Comparison of ENCODE assay signal across 12 cellular contexts in genomic region chr14:19384088-19384781, GRCh38. TPM values are rescaled to one million over a fixed set of nuclear protein-coding genes. Genes with fewer than 3 reads are reported as not detected.
DNase-seq lines count a peak whose midpoint lies in the region; ATAC-seq and TF ChIP-seq lines count a peak whose summit lies in the region.
"Not testable (repeated sequence)": the region's sequence is repeated elsewhere in the genome, so short reads cannot be mapped to it uniquely, and the experiment has no call there.
"Had no signal": no experiment of that assay in that cellular context is flagged by ENCODE, and none has a peak within 500 bp of the region (broad histone marks: within the 10 kb centered on the region; RNA-seq: fewer than 3 reads in every experiment).

No MANE protein-coding gene starts in this region.

- not testable (repeated sequence) for TF ChIP-seq EP300 in upper lobe of left lung (IDR thresholded peaks at IDR 0.05)

- TF ChIP-seq POLR2A in spleen (IDR thresholded peaks at IDR 0.05); upper lobe of left lung (IDR thresholded peaks at IDR 0.05): not testable (repeated sequence)

- ATAC-seq in Right ventricle myocardium inferior (peak; percentile 20), mucosa of descending colon (peak; percentile 50), upper lobe of left lung (ENCODE audit: low FRiP score in 2 of 2) (peak; percentile 32 to 87)
- peak; percentile 40 for ATAC-seq in stimulated activated naive CD8-positive, alpha-beta T cell treated with anti-CD3 and anti-CD28 coated beads, Interleukin-15, Interleukin-2, amounts not matched to agents 100 U/mL and 50 U/mL, for 24 hours

- intact Hi-C loops in Right ventricle myocardium inferior (cut with DNase I); mucosa of descending colon (cut with DNase I, micrococcal nuclease); spleen (cut with DNase I; ENCODE audit: low total_unique reads): not testable (repeated sequence)

- not testable (repeated sequence) for H3K27me3 ChIP-seq in spleen (replicated peaks in 1 of 7); upper lobe of left lung

- H3K9me3 ChIP-seq in mucosa of descending colon (peaks cover 17% of the 10 kb centered on the region), spleen (peaks cover 0 to 12% (median 1%) of the 10 kb centered on the region in 8 donors)
- H3K9me3 ChIP-seq in upper lobe of left lung: not testable (repeated sequence)

- TF ChIP-seq CTCF in mucosa of descending colon (IDR thresholded peaks at IDR 0.05); spleen (IDR thresholded peaks at IDR 0.05 in 8 of 11, conservative IDR thresholded peaks at IDR 0.05 in 3 of 11); upper lobe of left lung (IDR thresholded peaks at IDR 0.05): not testable (repeated sequence)

- not testable (repeated sequence) for H3K4me3 ChIP-seq in mucosa of descending colon, spleen, upper lobe of left lung

- 42 to 100% (median 61%) methylated on average over 1 to 3 of the region's 6 CpGs for WGBS in spleen, 5 donors
- WGBS in upper lobe of left lung, 2 donors: no CpG with 5 or more reads among the region's 6 CpGs

- H3K27ac ChIP-seq in spleen, upper lobe of left lung: not testable (repeated sequence)

- not testable (repeated sequence) for DNase-seq in Right ventricle myocardium inferior (ENCODE audit: missing footprints); mucosa of descending colon; stimulated activated naive CD8-positive, alpha-beta T cell treated with anti-CD3 and anti-CD28 coated beads, Interleukin-15, Interleukin-2, amounts not matched to agents 100 U/mL and 50 U/mL, for 24 hours; upper lobe of left lung
- peak; percentile 48 for DNase-seq in spleen

- not testable (repeated sequence) for H3K36me3 ChIP-seq in mucosa of descending colon (ENCODE audit: low read depth); spleen; upper lobe of left lung

- H3K4me1 ChIP-seq in mucosa of descending colon (ENCODE audit: low read depth); spleen; upper lobe of left lung: not testable (repeated sequence)

RNA-seq across cellular contexts. Expression of gene POTEG, which starts 49.9 kb away (rescaled TPM):
- total RNA-seq in Right ventricle myocardium inferior (not detected), mucosa of descending colon (not detected), spleen (under 1 TPM in 2 of 7 donors, not detected in 5; 0.24 to 0.51 TPM), upper lobe of left lung (not detected)
- polyA plus RNA-seq in spleen: not detected
- total RNA-seq: A673; CD4-positive, alpha-beta memory T cell; CD4-positive, CD25-positive, alpha-beta regulatory T cell; CD8-positive, alpha-beta memory T cell; G401 had no signal
- polyA plus RNA-seq: AG04450; CD14-positive monocyte; CD4-positive, alpha-beta memory T cell; CD4-positive, CD25-positive, alpha-beta regulatory T cell; CD8-positive, alpha-beta memory T cell had no signal
